14 cellular contexts compared by ENCODE assay signal in genomic region chr10:8407561-8408021, GRCh38.
"Had no signal": no experiment of that assay in that cellular context is flagged by ENCODE, and none has a peak within 500 bp of the region (broad histone marks: within the 10 kb centered on the region; RNA-seq: fewer than 3 reads in every experiment).

No MANE protein-coding gene starts in this region.

- H3K27ac Mint-ChIP-seq: activated naive CD4-positive, alpha-beta T cell treated with anti-CD3 and anti-CD28 coated beads for 36 hours; activated T-helper 17 cell treated with anti-CD3 and anti-CD28 coated beads, Interleukin-2, amount 50 U/mL, for 72 hours; naive B cell; stimulated activated effector memory CD8-positive, alpha-beta T cell treated with anti-CD3 and anti-CD28 coated beads, Interleukin-12 subunit alpha, Interleukin-12 subunit beta, amount 100 ng/mL, for 72 hours had no signal

- H3K27me3 ChIP-seq: neutrophil, vagina had no signal

- H3K36me3 Mint-ChIP-seq: naive B cell; stimulated activated effector memory CD8-positive, alpha-beta T cell treated with anti-CD3 and anti-CD28 coated beads, Interleukin-12 subunit alpha, Interleukin-12 subunit beta, amount 100 ng/mL, for 72 hours had no signal

- H3K9me3 ChIP-seq: adrenal gland, left lung, neutrophil, vagina had no signal

- H3K9me3 Mint-ChIP-seq: activated naive CD4-positive, alpha-beta T cell treated with anti-CD3 and anti-CD28 coated beads for 36 hours; activated T-helper 17 cell treated with anti-CD3 and anti-CD28 coated beads, Interleukin-2, amount 50 U/mL, for 72 hours; naive B cell; stimulated activated effector memory CD8-positive, alpha-beta T cell treated with anti-CD3 and anti-CD28 coated beads, Interleukin-12 subunit alpha, Interleukin-12 subunit beta, amount 100 ng/mL, for 72 hours had no signal

- H3K4me3 ChIP-seq: adrenal gland, dorsolateral prefrontal cortex, left lung, vagina had no signal

- H3K4me1 ChIP-seq: adrenal gland, left lung, parathyroid adenoma, vagina had no signal

- ATAC-seq: activated T-helper 17 cell treated with anti-CD3 and anti-CD28 coated beads, Interleukin-2, amount 50 U/mL, for 72 hours; left lung; stimulated activated effector memory CD8-positive, alpha-beta T cell treated with anti-CD3 and anti-CD28 coated beads, Interleukin-12 subunit alpha, Interleukin-12 subunit beta, amount 100 ng/mL, for 72 hours had no signal

- H3K79me2 ChIP-seq: parathyroid adenoma had no signal

- DNase-seq: activated CD4-positive, alpha-beta T cell treated with anti-CD3 and anti-CD28 coated beads for 1 hour; activated CD4-positive, alpha-beta T cell treated with anti-CD3 and anti-CD28 coated beads, Interleukin-2, amount 50 U/mL, for 4 hours; activated naive CD4-positive, alpha-beta T cell treated with anti-CD3 and anti-CD28 coated beads for 36 hours; adrenal gland; dorsolateral prefrontal cortex; left lung; mammary epithelial cell; naive B cell; retina had no signal

- H3K27ac ChIP-seq: adrenal gland, dorsolateral prefrontal cortex, left lung, neutrophil, parathyroid adenoma, vagina had no signal

- H3K4me3 Mint-ChIP-seq: activated naive CD4-positive, alpha-beta T cell treated with anti-CD3 and anti-CD28 coated beads for 36 hours; activated T-helper 17 cell treated with anti-CD3 and anti-CD28 coated beads, Interleukin-2, amount 50 U/mL, for 72 hours; naive B cell; stimulated activated effector memory CD8-positive, alpha-beta T cell treated with anti-CD3 and anti-CD28 coated beads, Interleukin-12 subunit alpha, Interleukin-12 subunit beta, amount 100 ng/mL, for 72 hours had no signal

- H3K27me3 Mint-ChIP-seq: activated T-helper 17 cell treated with anti-CD3 and anti-CD28 coated beads, Interleukin-2, amount 50 U/mL, for 72 hours had no signal

- H3K9ac ChIP-seq: parathyroid adenoma had no signal

- H3K36me3 ChIP-seq: adrenal gland, left lung, neutrophil, vagina had no signal
